ENCODE assay signal across 27 cellular contexts in the genomic region with DNA sequence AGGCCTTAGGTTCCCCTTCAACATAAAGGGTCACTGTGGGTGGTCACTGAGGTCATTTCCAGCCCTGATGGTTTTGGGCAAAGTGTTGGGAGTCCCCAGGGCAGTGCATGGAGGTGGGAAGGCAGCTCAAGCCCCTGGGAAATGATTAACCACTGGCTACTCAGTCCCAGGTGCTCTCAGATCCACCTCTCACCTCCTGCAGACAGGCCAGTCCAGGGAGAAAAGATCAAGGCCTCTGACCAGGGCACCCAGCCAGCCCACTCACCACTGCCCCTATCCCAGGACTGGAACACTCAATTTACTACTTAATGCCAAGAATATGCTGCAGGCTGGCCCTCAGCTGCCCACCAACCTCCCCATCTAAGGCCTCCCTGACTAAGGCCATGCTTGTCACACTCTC.
"Had no signal": no experiment of that assay in that cellular context is flagged by ENCODE, and none has a peak within 500 bp of the region (broad histone marks: within the 10 kb centered on the region; RNA-seq: fewer than 3 reads in every experiment).

No MANE protein-coding gene starts in this region.

- H3K4me1 ChIP-seq: colonic mucosa, esophagus squamous epithelium, gastroesophageal sphincter had no signal

- H3K27me3 ChIP-seq: colonic mucosa, esophagus squamous epithelium, gastroesophageal sphincter had no signal

- H3K9me3 ChIP-seq: colonic mucosa had no signal

- H3K27ac ChIP-seq: colonic mucosa, epithelial cell of prostate, esophagus squamous epithelium, gastroesophageal sphincter had no signal

- H3K4me3 ChIP-seq: colonic mucosa, esophagus squamous epithelium, gastroesophageal sphincter had no signal

- FAIRE-seq: astrocyte, endometrium, endothelial cell of umbilical vein had no signal

- DNase-seq: activated CD4-positive, alpha-beta memory T cell treated with anti-CD3 and anti-CD28 coated beads, Interleukin-2, amount 10 ng/mL, durations not matched to agents 7 days and 5 days; activated CD4-positive, alpha-beta T cell treated with anti-CD3 and anti-CD28 coated beads for 4 hours; activated CD4-positive, alpha-beta T cell treated with anti-CD3 and anti-CD28 coated beads, Interleukin-2, amount 10 ng/mL, durations not matched to agents 7 days and 5 days; activated CD4-positive, alpha-beta T cell treated with anti-CD3 and anti-CD28 coated beads, Interleukin-2, amount 50 U/mL, for 4 hours; activated CD4-positive, CD25-positive, alpha-beta regulatory T cell; activated CD4-positive, CD25-positive, alpha-beta regulatory T cell treated with anti-CD3 and anti-CD28 coated beads, Interleukin-2, amount 50 U/mL, for 72 hours; activated CD8-positive, alpha-beta memory T cell treated with anti-CD3 and anti-CD28 coated beads, Interleukin-2, amount 50 U/mL, for 48 hours; activated gamma-delta T cell treated with Interleukin-2 at 50 U/mL for 16 hours; activated naive CD4-positive, alpha-beta T cell treated with anti-CD3 and anti-CD28 coated beads, Interleukin-2, amount 50 U/mL, for 16 hours; activated naive CD4-positive, alpha-beta T cell treated with Interleukin-2 at 50 U/mL for 16 hours; activated T-cell treated with anti-CD3 and anti-CD28 coated beads for 4 hours; activated T-cell treated with anti-CD3 and anti-CD28 coated beads, Interleukin-2, amount 50 U/mL, for 24 hours; activated T-cell treated with anti-CD3 and anti-CD28 coated beads, Interleukin-2, amount 50 U/mL, for 72 hours; amniotic stem cell; anterior cingulate cortex; central memory CD4-positive, alpha-beta T cell; cerebellar nuclear complex; colonic mucosa; effector CD8-positive, alpha-beta T cell; esophagus squamous epithelium; foreskin melanocyte; T-helper 2 cell had no signal

- ATAC-seq: activated T-cell treated with anti-CD3 and anti-CD28 coated beads, Interleukin-2, amount 50 U/mL, for 72 hours; gastroesophageal sphincter had no signal

- H3K36me3 ChIP-seq: colonic mucosa, esophagus squamous epithelium, gastroesophageal sphincter had no signal
